ENCODE assay signal across 1 cellular context in the genomic region with DNA sequence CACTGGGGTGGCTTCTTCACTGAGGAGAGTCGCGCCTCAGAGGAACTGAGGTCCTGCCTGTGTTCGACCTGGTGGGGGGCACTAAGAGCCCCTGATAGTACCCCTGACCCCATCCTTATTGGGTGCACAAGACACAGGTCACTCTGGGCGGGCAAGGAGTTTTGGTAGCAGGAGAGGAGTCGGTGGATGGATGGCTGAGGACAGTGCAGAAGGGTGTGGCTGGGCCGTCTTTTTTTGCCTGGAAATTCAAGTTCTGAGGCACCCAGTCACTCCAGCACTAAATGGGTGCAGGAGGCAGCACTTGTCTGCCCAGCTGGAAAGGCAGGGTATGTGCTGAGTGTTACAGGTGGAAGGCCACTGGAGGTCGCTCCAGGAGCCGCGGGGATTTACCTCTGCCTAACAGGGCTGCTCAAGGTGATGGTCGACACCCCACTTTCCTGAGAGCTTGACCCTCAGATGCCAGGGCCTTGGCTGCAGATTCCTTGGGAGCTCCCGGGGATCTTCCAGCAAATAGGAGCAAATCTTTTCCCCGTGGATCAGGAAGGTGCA.
TF ChIP-seq lines count a peak whose summit lies in the region.

No MANE protein-coding gene starts in this region.

TF ChIP-seq in endothelial cell of umbilical vein, 7 proteins besides CTCF, POLR2A, EP300 and RAD21:
- TF ChIP-seq, protein P1, sequence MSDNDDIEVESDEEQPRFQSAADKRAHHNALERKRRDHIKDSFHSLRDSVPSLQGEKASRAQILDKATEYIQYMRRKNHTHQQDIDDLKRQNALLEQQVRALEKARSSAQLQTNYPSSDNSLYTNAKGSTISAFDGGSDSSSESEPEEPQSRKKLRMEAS (IDR thresholded peaks at IDR 0.05; ENCODE audit: insufficient read depth, insufficient read length) = no peak
- TF ChIP-seq MYC (IDR thresholded peaks at IDR 0.05; ENCODE audit: low read depth, low read length) = no peak
- no peak for TF ChIP-seq GATA2 (IDR thresholded peaks at IDR 0.05; ENCODE audit: insufficient read depth, insufficient read length, low read depth, low read length)
- TF ChIP-seq POLR2AphosphoS5 (IDR thresholded peaks at IDR 0.05; ENCODE audit: insufficient read depth, low read depth, low read length) = no peak
- TF ChIP-seq EZH2 (IDR thresholded peaks at IDR 0.05; ENCODE audit: borderline replicate concordance, low read depth, low read length, severe bottlenecking) = no peak
- TF ChIP-seq FOS (IDR thresholded peaks at IDR 0.05; ENCODE audit: borderline replicate concordance, insufficient read depth, low read length) = no peak
- TF ChIP-seq JUN (IDR thresholded peaks at IDR 0.05; ENCODE audit: borderline replicate concordance, insufficient read depth, insufficient read length, low read depth) = no peak
TF ChIP-seq in endothelial cell of umbilical vein: peak in this region for 0.
